17 cellular contexts compared by ENCODE assay signal in genomic region chr9:38280251-38280800, GRCh38.
DNase-seq lines count a peak whose midpoint lies in the region; ATAC-seq and TF ChIP-seq lines count a peak whose summit lies in the region.
"Had no signal": no experiment of that assay in that cellular context is flagged by ENCODE, and none has a peak within 500 bp of the region (broad histone marks: within the 10 kb centered on the region; RNA-seq: fewer than 3 reads in every experiment).

No MANE protein-coding gene starts in this region.

- H3K27ac ChIP-seq in right atrium auricular region (no peak overlapping the region), vagina (no peak overlapping the region)

- ATAC-seq in left cardiac atrium (no peak), GM19467 (IDR thresholded peaks at IDR 0.05; ENCODE audit: unreplicated experiment) (no peak)
- ATAC-seq in activated naive CD4-positive, alpha-beta T cell treated with anti-CD3 and anti-CD28 coated beads, Interleukin-2, amount 50 U/mL, for 72 hours: no peak
- ATAC-seq: CD8-positive, alpha-beta T cell; HepG2 had no signal

- H3K4me1 Mint-ChIP-seq in immature natural killer cell: peaks cover 30 to 31% of the 10 kb centered on the region in 2 donors

- TF ChIP-seq CTCF in right atrium auricular region (IDR thresholded peaks at IDR 0.05) (no peak), vagina (IDR thresholded peaks at IDR 0.05) (no peak)

- no peak overlapping the region for H3K4me3 ChIP-seq in right atrium auricular region
- H3K4me3 ChIP-seq in vagina: no peak overlapping the region
- H3K4me3 ChIP-seq: BLaER1 treated with 17β-estradiol and CSF1 and Interleukin-3, amounts not matched to agents 10 nM and 100 nM had no signal

- peak overlapping the region in 2 of 5 donors; percentile 31 to 61 for H3K4me3 Mint-ChIP-seq in immature natural killer cell
- H3K4me3 Mint-ChIP-seq: B cell; CD8-positive, alpha-beta T cell; H9 had no signal

- DNase-seq in right atrium auricular region (ENCODE audit: low spot score) (peak; percentile 26), left cardiac atrium (no peak), ecto neural progenitor cell (ENCODE audit: low spot score) (peak; percentile 16), mesenteric fat pad (ENCODE audit: low spot score) (peak; percentile 30), vagina (ENCODE audit: extremely low spot score in 2 of 2) (peak; percentile 49 to 76), immature natural killer cell (no peak)
- no peak for DNase-seq in activated naive CD4-positive, alpha-beta T cell treated with anti-CD3 and anti-CD28 coated beads, Interleukin-2, amount 50 U/mL, for 72 hours (ENCODE audit: low spot score in 2 of 2)
- DNase-seq: 8988T, Calu3, DMS79 treated with DMSO at 0.1 percent for 48 hours, GF-D8 had no signal

- H3K9me3 Mint-ChIP-seq in activated naive CD4-positive, alpha-beta T cell treated with anti-CD3 and anti-CD28 coated beads, Interleukin-2, amount 50 U/mL, for 72 hours: no peaks in the 10 kb centered on the region
- no peaks in the 10 kb centered on the region for H3K9me3 Mint-ChIP-seq in immature natural killer cell
- H3K9me3 Mint-ChIP-seq: CD8-positive, alpha-beta T cell; H9 had no signal

- no peaks in the 10 kb centered on the region for H3K36me3 Mint-ChIP-seq in activated naive CD4-positive, alpha-beta T cell treated with anti-CD3 and anti-CD28 coated beads, Interleukin-2, amount 50 U/mL, for 72 hours
- no peaks in the 10 kb centered on the region for H3K36me3 Mint-ChIP-seq in immature natural killer cell
- H3K36me3 Mint-ChIP-seq: CD8-positive, alpha-beta T cell had no signal

- H3K9me3 ChIP-seq in right atrium auricular region (no peaks in the 10 kb centered on the region), vagina (no peaks in the 10 kb centered on the region)
- H3K9me3 ChIP-seq: BLaER1 treated with 17β-estradiol and CSF1 and Interleukin-3, amounts not matched to agents 10 nM and 100 nM had no signal

- TF ChIP-seq POLR2A in vagina (IDR thresholded peaks at IDR 0.05): no peak

- intact Hi-C loops in left cardiac atrium (cut with DNase I): no loop called here
- intact Hi-C loops in vagina (cut with DNase I): no loop called here

- H3K27me3 ChIP-seq in right atrium auricular region (no peaks in the 10 kb centered on the region), vagina (no peaks in the 10 kb centered on the region)
- H3K27me3 ChIP-seq: BLaER1 treated with 17β-estradiol and CSF1 and Interleukin-3, amounts not matched to agents 10 nM and 100 nM had no signal

- peak overlapping the region in 1 of 2 donors; percentile 37 for H3K27ac Mint-ChIP-seq in activated naive CD4-positive, alpha-beta T cell treated with anti-CD3 and anti-CD28 coated beads, Interleukin-2, amount 50 U/mL, for 72 hours
- H3K27ac Mint-ChIP-seq in immature natural killer cell: peak overlapping the region in 1 of 6 donors; percentile 61
- H3K27ac Mint-ChIP-seq: B cell; CD8-positive, alpha-beta T cell; H9 had no signal

- H3K4me1 ChIP-seq in right atrium auricular region (no peaks in the 10 kb centered on the region), vagina (no peaks in the 10 kb centered on the region)

- peaks cover 3 to 8% (median 5%) of the 10 kb centered on the region in 3 donors for H3K27me3 Mint-ChIP-seq in immature natural killer cell (ENCODE audit: low read depth in 3 of 3)

- H3K36me3 ChIP-seq in right atrium auricular region (no peaks in the 10 kb centered on the region), vagina (no peaks in the 10 kb centered on the region)
- H3K36me3 ChIP-seq: BLaER1 treated with 17β-estradiol and CSF1 and Interleukin-3, amounts not matched to agents 10 nM and 100 nM had no signal

Comparison
In these comparisons a context has a peak if more than half of its experiments do, and no peak if none do; other contexts are left out.
1. DNase-seq: peak in right atrium auricular region (single experiment), ecto neural progenitor cell (single experiment), mesenteric fat pad (single experiment) and vagina (2 of 2); none in left cardiac atrium (single experiment), activated naive CD4-positive, alpha-beta T cell treated with anti-CD3 and anti-CD28 coated beads, Interleukin-2, amount 50 U/mL, for 72 hours (0 of 2) and immature natural killer cell (0 of 3).